8 cellular contexts compared by ENCODE assay signal in the genomic region with DNA sequence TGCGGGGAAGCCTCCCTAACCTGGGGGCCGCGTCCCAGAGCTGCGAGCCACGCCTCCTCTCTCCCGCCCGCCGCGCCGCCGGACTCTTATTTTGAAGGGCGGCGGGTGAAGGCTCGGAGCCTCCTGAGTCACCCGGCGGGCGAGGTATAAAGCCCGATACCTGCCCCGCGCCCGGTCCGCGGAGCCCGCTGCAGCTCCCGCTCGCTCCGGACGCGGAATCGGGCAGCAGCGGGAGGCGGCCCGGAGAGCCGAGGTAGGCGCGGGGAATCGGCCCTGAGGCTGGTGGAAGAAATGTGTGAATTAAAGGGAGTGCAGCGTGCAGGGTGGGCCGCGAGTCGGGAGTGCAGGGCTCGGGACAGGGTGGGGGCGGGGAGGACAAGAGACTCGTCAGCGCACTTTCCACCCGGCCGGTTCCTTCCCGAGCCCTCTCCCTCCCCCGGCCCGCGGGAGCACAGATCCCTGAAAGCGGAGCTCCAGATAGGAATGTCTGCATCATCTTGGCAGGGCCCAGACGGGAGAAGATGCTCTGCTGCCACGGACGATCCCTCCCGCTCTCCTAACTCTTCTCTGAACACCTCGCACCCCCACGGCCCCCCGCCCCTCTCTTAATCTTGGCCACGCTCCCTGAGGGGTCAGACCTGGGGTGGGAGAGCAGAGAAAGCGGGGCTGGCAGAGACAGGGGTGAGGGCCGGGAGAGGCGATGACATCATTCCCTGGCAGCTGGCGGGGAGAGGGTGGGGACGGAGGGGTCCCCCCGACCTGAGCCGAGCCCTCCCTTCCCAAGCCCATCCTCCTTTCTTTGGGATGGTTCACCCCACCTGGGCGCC.
A peak's percentile ranks its signal among the peaks of the same experiment; 100 is the strongest.
DNase-seq lines count a peak whose midpoint lies in the region; ATAC-seq, FAIRE-seq and TF ChIP-seq lines count a peak whose summit lies in the region.

No MANE protein-coding gene starts in this region.

- H3K9ac ChIP-seq in endothelial cell of umbilical vein (replicated peaks; ENCODE audit: extremely low read depth, insufficient read depth, low read length) = peak overlapping the region; percentile 92

- no peak for TF ChIP-seq CTCF in A549 (IDR thresholded peaks at IDR 0.05)
- TF ChIP-seq CTCF in endothelial cell of umbilical vein (IDR thresholded peaks at IDR 0.05; ENCODE audit: extremely low read depth in 1 of 2, insufficient read depth in 1 of 2, low read depth in 1 of 2, low read length in 2 of 2) = no peak

- 0% methylated on average over 4 of the region's 68 CpGs for WGBS in A549 (ENCODE audit: missing lambda C conversion rate)

- POLR2A ChIA-PET in A549 (lab: Yijun Ruan, JAX) (interaction anchor here (0.5 to 3.1 kb wide), 21 partner anchors 9 to 286 kb away, joined by 3 to 76 read pairs (median 4); partner anchors contain the start of gene CBR4), endothelial cell of umbilical vein (lab: Charles Lee) (interaction anchor here (0.6 to 3.5 kb wide), 10 partner anchors 10 to 720 kb away, joined by 3 to 50 read pairs (median 6); no protein-coding TSS in a partner anchor)

- no peaks in the 10 kb centered on the region for H4K20me1 ChIP-seq in endothelial cell of umbilical vein (replicated peaks; ENCODE audit: control insufficient read depth, extremely low read depth, insufficient read depth, low read length)

- TF ChIP-seq RAD21 in A549 (conservative IDR thresholded peaks at IDR 0.05 in 1 of 2, IDR thresholded peaks at IDR 0.05 in 1 of 2) = peak in 1 of 2 experiments; percentile 28; a peak in 1 of 5 replicates

- dilution Hi-C loops in endothelial cell of umbilical vein (cut with MboI; ENCODE audit: extremely low pct_ligation_motif_present, low sequenced_read_pairs) = no loop called here

- H3K27ac ChIP-seq in A549 (peak overlapping the region; percentile 95 to 97), endothelial cell of umbilical vein (ENCODE audit: insufficient read depth, low read depth, low read length) (peak overlapping the region; percentile 73)

- peaks cover 15% of the 10 kb centered on the region for H3K79me2 ChIP-seq in endothelial cell of umbilical vein (ENCODE audit: control insufficient read depth, insufficient read depth, low read length)

- TF ChIP-seq EP300 in A549 (IDR thresholded peaks at IDR 0.05) = no peak

- H3K9me1 ChIP-seq in endothelial cell of umbilical vein (replicated peaks; ENCODE audit: control insufficient read depth, extremely low read depth, insufficient read depth, low read length) = no peaks in the 10 kb centered on the region

- intact Hi-C loops in endothelial cell of umbilical vein (cut with micrococcal nuclease) = loop anchor here (1.0 to 2.0 kb wide), 5 partner anchors 15 to 201 kb away; no protein-coding TSS in a partner anchor

- CTCF ChIA-PET in A549 (lab: Yijun Ruan, JAX) = interaction anchor here (0.5 to 4.7 kb wide), 11 partner anchors 11 to 734 kb away, joined by 3 to 19 read pairs (median 4); no protein-coding TSS in a partner anchor
- CTCF ChIA-PET in endothelial cell of umbilical vein (lab: Charles Lee) = interaction anchor here (0.6 to 4.6 kb wide), 13 partner anchors 11 to 648 kb away, joined by 3 to 22 read pairs (median 4); no protein-coding TSS in a partner anchor

- DNase-seq in A549 (ENCODE audit: low read depth in 1 of 2, low spot score in 1 of 2) (peak; percentile 76 to 77), NCI-H510A treated with DMSO at 0.1 percent for 48 hours (lab: John Stamatoyannopoulos, UW) (peak; percentile 39), activated T-cell treated with anti-CD3 and anti-CD28 coated beads for 1 hour (ENCODE audit: low read depth) (peak; percentile 36), endothelial cell of umbilical vein (ENCODE audit: low read depth, low spot score) (peak; percentile 78)
- peak; percentile 13 to 36 for DNase-seq in stimulated activated CD8-positive, alpha-beta memory T cell treated with anti-CD3 and anti-CD28 coated beads, Interleukin-7, amount 100 ng/mL, for 4 hours (ENCODE audit: low read depth in 2 of 2)

- TF ChIP-seq POLR2A in A549 (IDR thresholded peaks at IDR 0.05; ENCODE audit: low read length) (peak; percentile 92), endothelial cell of umbilical vein (IDR thresholded peaks at IDR 0.05; ENCODE audit: low read depth, low read length) (peak; percentile 94)

- FAIRE-seq in A549 (lab: Jason Lieb, UNC) = no peak
- peak; percentile 83 for FAIRE-seq in endothelial cell of umbilical vein (lab: Jason Lieb, UNC)

- no TSS peak for BruUV-seq in endothelial cell of umbilical vein (replicated peaks; lab: Mats Ljungman, UMichigan)

- H2AFZ ChIP-seq in endothelial cell of umbilical vein (ENCODE audit: low read depth, low read length) = peak overlapping the region; percentile 99

- H3K4me1 ChIP-seq in A549 (peaks cover 45% of the 10 kb centered on the region), endothelial cell of umbilical vein (ENCODE audit: control insufficient read depth, extremely low read depth, insufficient read depth, low read length) (peaks cover 17% of the 10 kb centered on the region), mononuclear cell (ENCODE audit: insufficient read depth, low read length) (peaks cover 27% of the 10 kb centered on the region)

- H3K4me2 ChIP-seq in A549 = peak overlapping the region; percentile 96
- peak overlapping the region; percentile 96 for H3K4me2 ChIP-seq in endothelial cell of umbilical vein (ENCODE audit: insufficient read depth, low read length)

- H3K27me3 ChIP-seq in endothelial cell of umbilical vein (ENCODE audit: control insufficient read depth in 2 of 2, insufficient read depth in 2 of 2, low read length in 2 of 2) = no peaks in the 10 kb centered on the region
- peaks cover 56% of the 10 kb centered on the region for H3K27me3 ChIP-seq in mononuclear cell (ENCODE audit: insufficient read depth, low read length)

- ATAC-seq in A549 (peak; percentile 87), GM18519 (IDR thresholded peaks at IDR 0.05; ENCODE audit: low FRiP score, unreplicated experiment) (peak; percentile 85), HG03025 (IDR thresholded peaks at IDR 0.05; ENCODE audit: low FRiP score, unreplicated experiment) (peak; percentile 77)

- H3K36me3 ChIP-seq in endothelial cell of umbilical vein (ENCODE audit: control insufficient read depth in 2 of 2, extremely low read depth in 1 of 2, insufficient read depth in 2 of 2, low read length in 2 of 2) = no peaks in the 10 kb centered on the region

- H3K4me3 ChIP-seq in A549 (peak overlapping the region; percentile 99), endothelial cell of umbilical vein (replicated peaks in 1 of 3; ENCODE audit: insufficient read depth in 1 of 3, low read depth in 1 of 3, low read length in 3 of 3) (peak overlapping the region; percentile 72 to 88 (median 81)), mononuclear cell (ENCODE audit: low read length) (peak overlapping the region; percentile 44)

- H3K9me3 ChIP-seq in A549 (no peaks in the 10 kb centered on the region), endothelial cell of umbilical vein (replicated peaks; ENCODE audit: control insufficient read depth, insufficient read depth, low read length) (no peaks in the 10 kb centered on the region), mononuclear cell (ENCODE audit: low read depth, low read length) (no peaks in the 10 kb centered on the region)

TF ChIP-seq in A549, 52 proteins besides CTCF, POLR2A, EP300 and RAD21 (continues in another document):
- TF ChIP-seq, protein P1, sequence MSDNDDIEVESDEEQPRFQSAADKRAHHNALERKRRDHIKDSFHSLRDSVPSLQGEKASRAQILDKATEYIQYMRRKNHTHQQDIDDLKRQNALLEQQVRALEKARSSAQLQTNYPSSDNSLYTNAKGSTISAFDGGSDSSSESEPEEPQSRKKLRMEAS (IDR thresholded peaks at IDR 0.05) = peak; percentile 55; the same call in 1 of the 2 replicates
- peak; percentile 71; the same call in 1 of the 2 replicates for TF ChIP-seq PHF8 (IDR thresholded peaks at IDR 0.05; ENCODE audit: borderline replicate concordance, low read depth)
- no peak for TF ChIP-seq HOXB13 (CRISPR knock-in tag; IDR thresholded peaks at IDR 0.05; ENCODE audit: low read depth)
- no peak for TF ChIP-seq TFCP2L1 (CRISPR knock-in tag; IDR thresholded peaks at IDR 0.05)

TF ChIP-seq in endothelial cell of umbilical vein, 7 proteins besides CTCF, POLR2A, EP300 and RAD21:
- TF ChIP-seq FOS (IDR thresholded peaks at IDR 0.05; ENCODE audit: borderline replicate concordance, insufficient read depth, low read length) (peak; percentile 81), POLR2AphosphoS5 (IDR thresholded peaks at IDR 0.05; ENCODE audit: insufficient read depth, low read depth, low read length) (peak; percentile 89), EZH2 (IDR thresholded peaks at IDR 0.05; ENCODE audit: borderline replicate concordance, low read depth, low read length, severe bottlenecking) (no peak), MYC (IDR thresholded peaks at IDR 0.05; ENCODE audit: low read depth, low read length) (no peak), GATA2 (IDR thresholded peaks at IDR 0.05; ENCODE audit: insufficient read depth, insufficient read length, low read depth, low read length) (no peak), JUN (IDR thresholded peaks at IDR 0.05; ENCODE audit: borderline replicate concordance, insufficient read depth, insufficient read length, low read depth) (no peak)
- TF ChIP-seq, protein P1 (IDR thresholded peaks at IDR 0.05; ENCODE audit: insufficient read depth, insufficient read length) = no peak

Comparison
In these comparisons a context has a peak if more than half of its experiments do, and no peak if none do; other contexts are left out.
1. Peak in every context shown above with its lines: DNase-seq, ATAC-seq, H3K4me3 ChIP-seq and H3K27ac ChIP-seq.
2. DNase-seq: peak in every context shown above with its lines; median percentile 78 in endothelial cell of umbilical vein; 76 in A549; 39 in NCI-H510A treated with DMSO at 0.1 percent for 48 hours; 36 in activated T-cell treated with anti-CD3 and anti-CD28 coated beads for 1 hour; 24 in stimulated activated CD8-positive, alpha-beta memory T cell treated with anti-CD3 and anti-CD28 coated beads, Interleukin-7, amount 100 ng/mL, for 4 hours.
3. H3K4me3 ChIP-seq: peak in every context shown above with its lines; median percentile 99 in A549; 81 in endothelial cell of umbilical vein; 44 in mononuclear cell.